In the genomic region with DNA sequence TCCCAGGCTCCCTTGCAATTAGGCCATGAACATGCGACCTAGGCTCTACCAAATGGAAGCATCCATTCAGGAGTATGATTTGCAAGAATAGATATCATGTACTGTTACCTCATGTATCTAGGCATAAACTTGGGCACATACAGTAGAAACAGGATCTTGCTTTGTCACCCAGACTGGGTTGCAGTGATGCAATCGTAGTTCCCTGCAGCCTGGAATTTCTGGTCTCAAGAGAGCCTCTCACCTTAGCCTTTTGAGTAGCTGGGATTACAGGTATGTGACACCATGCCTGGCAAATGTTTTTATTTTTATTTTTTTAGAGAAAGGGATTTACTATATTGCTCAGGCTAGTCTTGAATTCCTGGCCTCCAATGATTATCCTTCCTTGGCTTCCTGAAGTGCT, we compare ENCODE assay signal across 20 cellular contexts.
"Had no signal": no experiment of that assay in that cellular context is flagged by ENCODE, and none has a peak within 500 bp of the region (broad histone marks: within the 10 kb centered on the region; RNA-seq: fewer than 3 reads in every experiment).

No MANE protein-coding gene starts in this region.

- H3K36me3 ChIP-seq: lower lobe of right lung, neutrophil, pancreas, right lobe of liver, stomach, thyroid gland, vagina had no signal

- DNase-seq: cortex of kidney; effector memory CD8-positive, alpha-beta T cell; left ventricle myocardium superior; lower lobe of right lung; mucosa of descending colon; naive B cell; pancreas; right lobe of liver; small intestine; stimulated activated CD4-positive, alpha-beta T cell treated with anti-CD3 and anti-CD28 coated beads, Interleukin-12 subunit alpha, Interleukin-12 subunit beta, amount 100 ng/mL, for 4 hours; stimulated activated CD4-positive, alpha-beta T cell treated with anti-CD3 and anti-CD28 coated beads, Interleukin-1b, Interleukin-23, amount 100 ng/mL, for 48 hours; stimulated activated CD4-positive, alpha-beta T cell treated with anti-CD3 and anti-CD28 coated beads, Interleukin-4, amount 100 ng/mL, for 1 hour; stimulated activated naive CD4-positive, alpha-beta T cell treated with Interleukin-2 at 50 U/mL for 16 hours; stomach; thyroid gland; trophoblast cell had no signal

- ATAC-seq: effector memory CD8-positive, alpha-beta T cell; mucosa of descending colon; natural killer cell treated with Interleukin-12 subunit alpha and Interleukin-12 subunit beta and Interleukin-15 and Interleukin-18, amount 100 ng/mL, for 72 hours; pancreas; right lobe of liver; stimulated activated effector memory CD8-positive, alpha-beta T cell treated with anti-CD3 and anti-CD28 coated beads, Interleukin-12 subunit alpha, Interleukin-12 subunit beta, amount 100 ng/mL, for 72 hours had no signal

- H3K27ac ChIP-seq: lower lobe of right lung, neutrophil, pancreas, right lobe of liver, stomach, thyroid gland, vagina had no signal

- H3K27me3 ChIP-seq: neutrophil, pancreas, right lobe of liver, stomach, thyroid gland, vagina had no signal

- H3K4me1 ChIP-seq: lower lobe of right lung, pancreas, right lobe of liver, stomach, thyroid gland, vagina had no signal

- H3K9me3 ChIP-seq: lower lobe of right lung, mucosa of descending colon, neutrophil, pancreas, right lobe of liver, stomach, thyroid gland, vagina had no signal

- H3K4me3 ChIP-seq: lower lobe of right lung, mucosa of descending colon, pancreas, right lobe of liver, stomach, thyroid gland, vagina had no signal
